15 cellular contexts compared by ENCODE assay signal in the genomic region with DNA sequence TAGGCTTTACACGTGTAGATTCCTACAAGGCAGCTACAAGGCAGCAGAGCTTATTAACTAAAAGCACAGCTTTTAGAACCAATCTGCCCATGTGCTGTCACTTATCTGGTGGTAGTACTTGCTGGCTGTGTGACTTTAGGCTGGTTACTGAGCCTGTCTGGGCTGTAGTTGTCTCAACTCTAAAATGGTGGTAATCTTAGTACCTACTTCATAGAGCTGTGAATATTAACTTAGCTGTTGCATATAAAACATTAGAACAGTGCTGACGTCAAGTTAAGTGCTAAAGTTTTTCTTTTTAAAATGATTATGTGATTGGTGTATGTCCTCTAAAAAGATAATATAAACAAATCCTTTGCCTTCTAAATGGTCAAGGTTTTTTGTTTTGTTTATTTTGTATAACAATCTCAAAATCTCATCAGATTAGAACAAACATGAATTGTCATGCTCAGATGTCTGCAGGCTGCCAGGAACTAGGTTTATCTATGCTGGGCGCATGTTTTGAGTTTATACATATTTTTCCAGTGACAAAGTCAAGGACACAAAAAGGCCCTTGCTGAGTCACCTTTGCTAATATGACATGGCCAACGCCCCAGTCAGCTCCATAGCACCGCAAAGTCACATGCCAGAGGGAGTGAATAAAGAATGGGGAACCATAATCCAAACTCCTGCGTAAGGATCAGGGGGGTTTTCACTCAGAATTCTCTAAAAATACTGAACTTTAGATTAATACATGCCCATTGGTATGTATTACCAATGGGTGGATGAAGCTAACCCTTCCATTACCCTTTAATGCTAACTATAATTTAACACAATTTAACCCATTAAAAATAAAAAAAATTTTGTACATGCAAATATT. TPM values are rescaled to one million over a fixed set of nuclear protein-coding genes. Genes with fewer than 3 reads are reported as not detected.
DNase-seq lines count a peak whose midpoint lies in the region; ATAC-seq and TF ChIP-seq lines count a peak whose summit lies in the region.
"Had no signal": no experiment of that assay in that cellular context is flagged by ENCODE, and none has a peak within 500 bp of the region (broad histone marks: within the 10 kb centered on the region; RNA-seq: fewer than 3 reads in every experiment).

No MANE protein-coding gene starts in this region.

- peak overlapping the region; percentile 61 for H4K91ac ChIP-seq in mesenchymal stem cell (ENCODE audit: low read length)

- in situ Hi-C loops in mammary epithelial cell (cut with MboI; ENCODE audit: low sequenced_read_pairs in 2 of 2) = loop anchor here in 1 of 2 donors (10.0 kb wide), 1 partner anchor 607 kb away; no protein-coding TSS in a partner anchor

- WGBS in mammary epithelial cell (ENCODE audit: low coverage, missing lambda C conversion rate) = 58% methylated on average over 6 of the region's 6 CpGs
- 0% methylated on average over 1 of the region's 6 CpGs for WGBS in mesenchymal stem cell
- 83% methylated on average over 6 of the region's 6 CpGs for WGBS in esophagus muscularis mucosa

- no peak overlapping the region for H3K14ac ChIP-seq in mesenchymal stem cell (ENCODE audit: low read length in 2 of 2)

- TF ChIP-seq CTCF in mammary epithelial cell (conservative IDR thresholded peaks at IDR 0.05 in 1 of 2, IDR thresholded peaks at IDR 0.05 in 1 of 2; ENCODE audit: extremely low read depth in 1 of 2, insufficient read depth in 1 of 2, low read depth in 1 of 2, low read length in 2 of 2) = no peak
- no peak for TF ChIP-seq CTCF in esophagus muscularis mucosa (IDR thresholded peaks at IDR 0.05)

- no TSS peak for BruUV-seq in mammary epithelial cell (replicated peaks; lab: Mats Ljungman, UMichigan)

- peak overlapping the region; percentile 72 for H4K8ac ChIP-seq in mesenchymal stem cell (ENCODE audit: low read length)

- H2AFZ ChIP-seq in mammary epithelial cell (ENCODE audit: low read depth, low read length) (no peak overlapping the region), mesenchymal stem cell (ENCODE audit: low read depth, low read length) (no peak overlapping the region)

- H3K27ac ChIP-seq in mammary epithelial cell (ENCODE audit: insufficient read depth, low read depth, low read length) = no peak overlapping the region
- H3K27ac ChIP-seq in mesenchymal stem cell (ENCODE audit: low read length, poor library complexity, severe bottlenecking) = no peak overlapping the region
- no peak overlapping the region for H3K27ac ChIP-seq in esophagus muscularis mucosa (replicated peaks in 1 of 4)

- intact Hi-C loops in mammary epithelial cell (cut with micrococcal nuclease) = no loop called here
- intact Hi-C loops in esophagus muscularis mucosa (cut with DNase I) = no loop called here

- H3K36me3 ChIP-seq in MG63 (no peaks in the 10 kb centered on the region), mammary epithelial cell (ENCODE audit: insufficient read depth, low read length) (no peaks in the 10 kb centered on the region), mesenchymal stem cell (ENCODE audit: control insufficient read depth in 1 of 2, insufficient read depth in 2 of 2, low read depth in 1 of 2, low read length in 2 of 2) (no peaks in the 10 kb centered on the region), esophagus muscularis mucosa (no peaks in the 10 kb centered on the region)

- peak overlapping the region in 1 of 2 experiments; percentile 78 for H3K18ac ChIP-seq in mesenchymal stem cell (ENCODE audit: low read depth in 1 of 2, low read length in 2 of 2)

- H4K20me1 ChIP-seq in mammary epithelial cell (ENCODE audit: insufficient read depth, low read length) = no peaks in the 10 kb centered on the region

- H3K9ac ChIP-seq in mammary epithelial cell (ENCODE audit: insufficient read depth, low read length) (no peak overlapping the region), mesenchymal stem cell (ENCODE audit: low read length) (no peak overlapping the region)

- H2BK15ac ChIP-seq in mesenchymal stem cell (ENCODE audit: low read depth, poor library complexity, severe bottlenecking) = no peak overlapping the region

- no peak for TF ChIP-seq POLR2A in esophagus muscularis mucosa (IDR thresholded peaks at IDR 0.05; ENCODE audit: low read depth)

- ATAC-seq in GM18511 (IDR thresholded peaks at IDR 0.05; ENCODE audit: unreplicated experiment) (no peak), GM21786 (IDR thresholded peaks at IDR 0.05; ENCODE audit: unreplicated experiment) (no peak)
- ATAC-seq: GM12878 had no signal

- no peaks in the 10 kb centered on the region for H3K27me3 ChIP-seq in MG63
- no peaks in the 10 kb centered on the region for H3K27me3 ChIP-seq in mammary epithelial cell (ENCODE audit: insufficient read depth, low read length)
- no peaks in the 10 kb centered on the region for H3K27me3 ChIP-seq in mesenchymal stem cell (ENCODE audit: control insufficient read depth in 1 of 2, insufficient read depth in 1 of 2, low read length in 2 of 2)
- H3K27me3 ChIP-seq in esophagus muscularis mucosa = no peaks in the 10 kb centered on the region

- CTCF ChIA-PET in mammary epithelial cell (lab: Charles Lee; ENCODE audit: low non-redundant PET) = interaction anchor here (0.7 kb wide), 1 partner anchor 185 kb away, joined by 9 read pairs; no protein-coding TSS in a partner anchor

- H3K4me3 ChIP-seq in MG63 (no peak overlapping the region), mammary epithelial cell (replicated peaks in 1 of 3; ENCODE audit: insufficient read depth in 1 of 3, low read depth in 2 of 3, low read length in 3 of 3) (no peak overlapping the region), mesenchymal stem cell (ENCODE audit: insufficient read depth in 1 of 2, low read depth in 1 of 2, low read length in 2 of 2) (no peak overlapping the region), esophagus muscularis mucosa (no peak overlapping the region)
- H3K4me3 ChIP-seq: GM12878 had no signal

- no peak overlapping the region for H3K23ac ChIP-seq in mesenchymal stem cell (ENCODE audit: low read length in 2 of 2)

- no peaks in the 10 kb centered on the region for H3K79me2 ChIP-seq in mammary epithelial cell (ENCODE audit: insufficient read depth, low read length)

- H3K4me2 ChIP-seq in mammary epithelial cell (ENCODE audit: insufficient read depth, low read depth, low read length) = no peak overlapping the region
- no peak overlapping the region for H3K4me2 ChIP-seq in mesenchymal stem cell (ENCODE audit: low read length, poor library complexity, severe bottlenecking)

- H3K4ac ChIP-seq in mesenchymal stem cell (ENCODE audit: low read depth in 1 of 2, low read length in 2 of 2) = peak overlapping the region in 1 of 2 experiments; percentile 58

- dilution Hi-C loops in mammary epithelial cell (cut with HindIII; ENCODE audit: low sequenced_read_pairs) = no loop called here

- no peaks in the 10 kb centered on the region; the same call in 1 of the 2 replicates for H3K9me3 ChIP-seq in MG63
- no peaks in the 10 kb centered on the region for H3K9me3 ChIP-seq in mammary epithelial cell (replicated peaks; ENCODE audit: insufficient read depth, low read length)
- no peaks in the 10 kb centered on the region for H3K9me3 ChIP-seq in mesenchymal stem cell (ENCODE audit: control insufficient read depth, low read length)
- no peaks in the 10 kb centered on the region for H3K9me3 ChIP-seq in esophagus muscularis mucosa

- peak overlapping the region; percentile 44 for H2BK5ac ChIP-seq in mesenchymal stem cell (ENCODE audit: low read depth, low read length, poor library complexity, severe bottlenecking)

- H2BK120ac ChIP-seq in mesenchymal stem cell (ENCODE audit: low read depth, low read length) = no peak overlapping the region

- H3K4me1 ChIP-seq in mammary epithelial cell (ENCODE audit: insufficient read depth, low read length) = peaks cover 8% of the 10 kb centered on the region
- H3K4me1 ChIP-seq in mesenchymal stem cell (ENCODE audit: control insufficient read depth, insufficient read depth, low read depth, low read length) = no peaks in the 10 kb centered on the region
- peaks cover 0 to 9% (median 3%) of the 10 kb centered on the region in 4 donors for H3K4me1 ChIP-seq in esophagus muscularis mucosa

- no peak overlapping the region for H2AK5ac ChIP-seq in mesenchymal stem cell (ENCODE audit: low read length, severe bottlenecking)

- TF ChIP-seq EP300 in esophagus muscularis mucosa (IDR thresholded peaks at IDR 0.05) = no peak

- H3K79me1 ChIP-seq in mesenchymal stem cell (replicated peaks; ENCODE audit: low read length, poor library complexity, severe bottlenecking) = no peaks in the 10 kb centered on the region

- DNase-seq in EH (ENCODE audit: low read depth) (peak; percentile 84), MG63 (peak; percentile 31), mammary epithelial cell (peak; percentile 56), mesenchymal stem cell (peak; percentile 61), esophagus muscularis mucosa (ENCODE audit: extremely low spot score) (no peak), DMS 273 treated with DMSO at 0.1 percent for 48 hours (lab: John Stamatoyannopoulos, UW) (no peak)
- DNase-seq: activated CD4-positive, alpha-beta T cell treated with anti-CD3 and anti-CD28 coated beads for 4 hours; activated naive CD4-positive, alpha-beta T cell treated with anti-CD3 and anti-CD28 coated beads for 36 hours; CD4-positive, CD25-positive, alpha-beta regulatory T cell; effector CD8-positive, alpha-beta T cell; immature natural killer cell; NCI-H2029 had no signal

- no peak overlapping the region for H2BK12ac ChIP-seq in mesenchymal stem cell (ENCODE audit: low read length in 2 of 2)

RNA-seq across cellular contexts. Expression of a gene that starts 39.8 kb away (rescaled TPM):
- 66.5 and 99.5 TPM in 2 replicates for total RNA-seq in MG63 (2014; rRNA removed; shearing (Covaris generic); ENCODE audit: low replicate concordance)
- total RNA-seq in mammary epithelial cell (10 to 100 TPM; 24.9 to 57.3 TPM), esophagus muscularis mucosa (10 to 100 TPM; 34.9 to 62.3 (median 52.4) TPM)
- polyA plus RNA-seq in mammary epithelial cell = 28.5 TPM
- polyA minus RNA-seq in mammary epithelial cell = 13.4 TPM
- polyA plus RNA-seq in mesenchymal stem cell (2013, experiment 1 of 2) = 28.2 TPM
- polyA plus RNA-seq in mesenchymal stem cell (2013, experiment 2 of 2) = 27.7 TPM

Comparison
In these comparisons a context has a peak if more than half of its experiments do, and no peak if none do; other contexts are left out.
1. DNase-seq: peak in EH (single experiment), MG63 (single experiment), mammary epithelial cell (single experiment) and mesenchymal stem cell (single experiment); none in esophagus muscularis mucosa (single experiment) and DMS 273 treated with DMSO at 0.1 percent for 48 hours (single experiment).